1 cellular context compared by ENCODE assay signal in the genomic region with DNA sequence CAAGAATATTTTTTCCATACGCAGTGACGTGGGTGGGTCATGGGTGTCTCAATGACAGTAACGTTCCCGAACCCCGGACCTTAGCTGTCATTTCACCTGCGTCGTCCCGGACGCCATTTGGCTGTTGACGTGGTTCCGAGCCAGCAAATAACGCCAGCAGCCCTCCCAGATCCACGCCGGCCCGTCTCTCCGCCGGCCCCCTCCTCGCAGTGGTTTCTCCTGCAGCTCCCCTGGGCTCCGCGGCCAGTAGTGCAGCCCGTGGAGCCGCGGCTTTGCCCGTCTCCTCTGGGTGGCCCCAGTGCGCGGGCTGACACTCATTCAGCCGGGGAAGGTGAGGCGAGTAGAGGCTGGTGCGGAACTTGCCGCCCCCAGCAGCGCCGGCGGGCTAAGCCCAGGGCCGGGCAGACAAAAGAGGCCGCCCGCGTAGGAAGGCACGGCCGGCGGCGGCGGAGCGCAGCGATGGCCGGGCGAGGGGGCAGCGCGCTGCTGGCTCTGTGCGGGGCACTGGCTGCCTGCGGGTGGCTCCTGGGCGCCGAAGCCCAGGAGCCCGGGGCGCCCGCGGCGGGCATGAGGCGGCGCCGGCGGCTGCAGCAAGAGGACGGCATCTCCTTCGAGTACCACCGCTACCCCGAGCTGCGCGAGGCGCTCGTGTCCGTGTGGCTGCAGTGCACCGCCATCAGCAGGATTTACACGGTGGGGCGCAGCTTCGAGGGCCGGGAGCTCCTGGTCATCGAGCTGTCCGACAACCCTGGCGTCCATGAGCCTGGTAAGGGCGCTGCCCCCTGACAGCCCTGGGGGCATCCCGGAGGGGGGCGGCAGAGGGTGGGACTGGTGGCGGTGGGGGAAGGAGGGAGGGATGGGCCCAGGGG.
TF ChIP-seq lines count a peak whose summit lies in the region.

A gene (plus strand): TSS at position 246 of the 869 bp plus-strand sequence. CDS start 214 bp downstream, at position 460.

TF ChIP-seq in H1, 55 proteins besides CTCF, POLR2A, EP300 and RAD21 (continued from another document):
- TF ChIP-seq, protein P1, sequence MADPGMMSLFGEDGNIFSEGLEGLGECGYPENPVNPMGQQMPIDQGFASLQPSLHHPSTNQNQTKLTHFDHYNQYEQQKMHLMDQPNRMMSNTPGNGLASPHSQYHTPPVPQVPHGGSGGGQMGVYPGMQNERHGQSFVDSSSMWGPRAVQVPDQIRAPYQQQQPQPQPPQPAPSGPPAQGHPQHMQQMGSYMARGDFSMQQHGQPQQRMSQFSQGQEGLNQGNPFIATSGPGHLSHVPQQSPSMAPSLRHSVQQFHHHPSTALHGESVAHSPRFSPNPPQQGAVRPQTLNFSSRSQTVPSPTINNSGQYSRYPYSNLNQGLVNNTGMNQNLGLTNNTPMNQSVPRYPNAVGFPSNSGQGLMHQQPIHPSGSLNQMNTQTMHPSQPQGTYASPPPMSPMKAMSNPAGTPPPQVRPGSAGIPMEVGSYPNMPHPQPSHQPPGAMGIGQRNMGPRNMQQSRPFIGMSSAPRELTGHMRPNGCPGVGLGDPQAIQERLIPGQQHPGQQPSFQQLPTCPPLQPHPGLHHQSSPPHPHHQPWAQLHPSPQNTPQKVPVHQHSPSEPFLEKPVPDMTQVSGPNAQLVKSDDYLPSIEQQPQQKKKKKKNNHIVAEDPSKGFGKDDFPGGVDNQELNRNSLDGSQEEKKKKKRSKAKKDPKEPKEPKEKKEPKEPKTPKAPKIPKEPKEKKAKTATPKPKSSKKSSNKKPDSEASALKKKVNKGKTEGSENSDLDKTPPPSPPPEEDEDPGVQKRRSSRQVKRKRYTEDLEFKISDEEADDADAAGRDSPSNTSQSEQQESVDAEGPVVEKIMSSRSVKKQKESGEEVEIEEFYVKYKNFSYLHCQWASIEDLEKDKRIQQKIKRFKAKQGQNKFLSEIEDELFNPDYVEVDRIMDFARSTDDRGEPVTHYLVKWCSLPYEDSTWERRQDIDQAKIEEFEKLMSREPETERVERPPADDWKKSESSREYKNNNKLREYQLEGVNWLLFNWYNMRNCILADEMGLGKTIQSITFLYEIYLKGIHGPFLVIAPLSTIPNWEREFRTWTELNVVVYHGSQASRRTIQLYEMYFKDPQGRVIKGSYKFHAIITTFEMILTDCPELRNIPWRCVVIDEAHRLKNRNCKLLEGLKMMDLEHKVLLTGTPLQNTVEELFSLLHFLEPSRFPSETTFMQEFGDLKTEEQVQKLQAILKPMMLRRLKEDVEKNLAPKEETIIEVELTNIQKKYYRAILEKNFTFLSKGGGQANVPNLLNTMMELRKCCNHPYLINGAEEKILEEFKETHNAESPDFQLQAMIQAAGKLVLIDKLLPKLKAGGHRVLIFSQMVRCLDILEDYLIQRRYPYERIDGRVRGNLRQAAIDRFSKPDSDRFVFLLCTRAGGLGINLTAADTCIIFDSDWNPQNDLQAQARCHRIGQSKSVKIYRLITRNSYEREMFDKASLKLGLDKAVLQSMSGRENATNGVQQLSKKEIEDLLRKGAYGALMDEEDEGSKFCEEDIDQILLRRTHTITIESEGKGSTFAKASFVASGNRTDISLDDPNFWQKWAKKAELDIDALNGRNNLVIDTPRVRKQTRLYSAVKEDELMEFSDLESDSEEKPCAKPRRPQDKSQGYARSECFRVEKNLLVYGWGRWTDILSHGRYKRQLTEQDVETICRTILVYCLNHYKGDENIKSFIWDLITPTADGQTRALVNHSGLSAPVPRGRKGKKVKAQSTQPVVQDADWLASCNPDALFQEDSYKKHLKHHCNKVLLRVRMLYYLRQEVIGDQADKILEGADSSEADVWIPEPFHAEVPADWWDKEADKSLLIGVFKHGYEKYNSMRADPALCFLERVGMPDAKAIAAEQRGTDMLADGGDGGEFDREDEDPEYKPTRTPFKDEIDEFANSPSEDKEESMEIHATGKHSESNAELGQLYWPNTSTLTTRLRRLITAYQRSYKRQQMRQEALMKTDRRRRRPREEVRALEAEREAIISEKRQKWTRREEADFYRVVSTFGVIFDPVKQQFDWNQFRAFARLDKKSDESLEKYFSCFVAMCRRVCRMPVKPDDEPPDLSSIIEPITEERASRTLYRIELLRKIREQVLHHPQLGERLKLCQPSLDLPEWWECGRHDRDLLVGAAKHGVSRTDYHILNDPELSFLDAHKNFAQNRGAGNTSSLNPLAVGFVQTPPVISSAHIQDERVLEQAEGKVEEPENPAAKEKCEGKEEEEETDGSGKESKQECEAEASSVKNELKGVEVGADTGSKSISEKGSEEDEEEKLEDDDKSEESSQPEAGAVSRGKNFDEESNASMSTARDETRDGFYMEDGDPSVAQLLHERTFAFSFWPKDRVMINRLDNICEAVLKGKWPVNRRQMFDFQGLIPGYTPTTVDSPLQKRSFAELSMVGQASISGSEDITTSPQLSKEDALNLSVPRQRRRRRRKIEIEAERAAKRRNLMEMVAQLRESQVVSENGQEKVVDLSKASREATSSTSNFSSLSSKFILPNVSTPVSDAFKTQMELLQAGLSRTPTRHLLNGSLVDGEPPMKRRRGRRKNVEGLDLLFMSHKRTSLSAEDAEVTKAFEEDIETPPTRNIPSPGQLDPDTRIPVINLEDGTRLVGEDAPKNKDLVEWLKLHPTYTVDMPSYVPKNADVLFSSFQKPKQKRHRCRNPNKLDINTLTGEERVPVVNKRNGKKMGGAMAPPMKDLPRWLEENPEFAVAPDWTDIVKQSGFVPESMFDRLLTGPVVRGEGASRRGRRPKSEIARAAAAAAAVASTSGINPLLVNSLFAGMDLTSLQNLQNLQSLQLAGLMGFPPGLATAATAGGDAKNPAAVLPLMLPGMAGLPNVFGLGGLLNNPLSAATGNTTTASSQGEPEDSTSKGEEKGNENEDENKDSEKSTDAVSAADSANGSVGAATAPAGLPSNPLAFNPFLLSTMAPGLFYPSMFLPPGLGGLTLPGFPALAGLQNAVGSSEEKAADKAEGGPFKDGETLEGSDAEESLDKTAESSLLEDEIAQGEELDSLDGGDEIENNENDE (IDR thresholded peaks at IDR 0.05; ENCODE audit: insufficient replicate concordance, low read length), result no peak
- TF ChIP-seq KDM4A (IDR thresholded peaks at IDR 0.05; ENCODE audit: low read depth, low read length, severe bottlenecking) (peak; percentile 94), RBBP5 (IDR thresholded peaks at IDR 0.05; ENCODE audit: borderline replicate concordance, low read depth, low read length) (peak; percentile 68; the same call in 1 of the 2 replicates), EZH2 (IDR thresholded peaks at IDR 0.05; ENCODE audit: low read depth, low read length, severe bottlenecking) (peak; percentile 55), TEAD4 (IDR thresholded peaks at IDR 0.05; ENCODE audit: low read depth, low read length) (no peak), CHD1 (IDR thresholded peaks at IDR 0.05; ENCODE audit: low read depth, low read length) (0 out of 2 replicates have a peak, but pooled peaks have one; percentile 48), PHF8 (conservative IDR thresholded peaks at IDR 0.05; ENCODE audit: low read depth, low read length) (no peak), SP4 (IDR thresholded peaks at IDR 0.05; ENCODE audit: low read length) (no peak), CTBP2 (IDR thresholded peaks at IDR 0.05; ENCODE audit: borderline replicate concordance, insufficient read depth, insufficient read length, low read length) (no peak), NANOG (IDR thresholded peaks at IDR 0.05; ENCODE audit: insufficient read depth, low read depth, low read length, poor library complexity, severe bottlenecking) (no peak), RXRA (IDR thresholded peaks at IDR 0.05; ENCODE audit: insufficient read depth, low read depth, low read length) (no peak), TCF12 (IDR thresholded peaks at IDR 0.05; ENCODE audit: low read depth, low read length) (no peak), KDM5A (IDR thresholded peaks at IDR 0.05; ENCODE audit: low read length) (no peak), RFX5 (IDR thresholded peaks at IDR 0.05; ENCODE audit: borderline replicate concordance, low read depth, low read length) (no peak), POLR2AphosphoS5 (IDR thresholded peaks at IDR 0.05; ENCODE audit: low read depth, low read length) (0 out of 2 replicates have a peak, but pooled peaks have one; percentile 58), SP1 (IDR thresholded peaks at IDR 0.05; ENCODE audit: low read depth, low read length) (no peak), CBX8 (IDR thresholded peaks at IDR 0.05; ENCODE audit: borderline replicate concordance, low read depth, low read length) (no peak), CHD2 (IDR thresholded peaks at IDR 0.05; ENCODE audit: low read length) (no peak), SIX5 (IDR thresholded peaks at IDR 0.05; ENCODE audit: low read depth, low read length) (no peak), BCL11A (IDR thresholded peaks at IDR 0.05; ENCODE audit: low read depth in 2 of 2, low read length in 2 of 2) (no peak), JUND (IDR thresholded peaks at IDR 0.05; ENCODE audit: low read length) (0 out of 2 replicates have a peak, but pooled peaks have one; percentile 75), CREB1 (IDR thresholded peaks at IDR 0.05) (0 out of 2 replicates have a peak, but pooled peaks have one; percentile 58), FOSL1 (IDR thresholded peaks at IDR 0.05; ENCODE audit: insufficient read depth, low read depth, low read length) (no peak), SUZ12 (IDR thresholded peaks at IDR 0.05; ENCODE audit: low read length) (no peak), EGR1 (IDR thresholded peaks at IDR 0.05; ENCODE audit: borderline replicate concordance, low read depth, low read length) (no peak), SAP30 (IDR thresholded peaks at IDR 0.05; ENCODE audit: insufficient read depth, insufficient replicate concordance, low read length) (no peak), TAF1 (IDR thresholded peaks at IDR 0.05; ENCODE audit: low read depth, low read length) (peak; percentile 87), BRCA1 (IDR thresholded peaks at IDR 0.05; ENCODE audit: low read depth, low read length) (no peak), HDAC6 (IDR thresholded peaks at IDR 0.05; ENCODE audit: low read depth, low read length) (no peak), GABPA (IDR thresholded peaks at IDR 0.05; ENCODE audit: borderline replicate concordance, insufficient read depth, low read length) (no peak), SRF (IDR thresholded peaks at IDR 0.05; ENCODE audit: low read depth, low read length) (no peak), SP2 (IDR thresholded peaks at IDR 0.05; ENCODE audit: low read length) (no peak), POU5F1 (IDR thresholded peaks at IDR 0.05; ENCODE audit: low read depth, low read length) (no peak), KDM1A (IDR thresholded peaks at IDR 0.05; ENCODE audit: borderline replicate concordance, low read length) (no peak), JUN (IDR thresholded peaks at IDR 0.05; ENCODE audit: low read depth, low read length) (no peak), CEBPB (IDR thresholded peaks at IDR 0.05; ENCODE audit: low read depth, low read length) (no peak), NRF1 (IDR thresholded peaks at IDR 0.05; ENCODE audit: low read depth, low read length) (no peak), TBP (IDR thresholded peaks at IDR 0.05; ENCODE audit: low read depth, low read length) (peak; percentile 83), HDAC2 (IDR thresholded peaks at IDR 0.05; ENCODE audit: borderline replicate concordance in 1 of 2, low read depth in 2 of 2, low read length in 2 of 2) (peak; percentile 36 to 56; a peak in 1 of 4 replicates), CBX5 (IDR thresholded peaks at IDR 0.05; ENCODE audit: low read depth, low read length) (no peak), TAF7 (optimal IDR thresholded peaks at IDR 0.05; ENCODE audit: borderline replicate concordance, low read depth, low read length) (peak; percentile 72), SIN3A (conservative IDR thresholded peaks at IDR 0.05 in 1 of 2, IDR thresholded peaks at IDR 0.05 in 1 of 2; ENCODE audit: low read depth in 1 of 2, low read length in 2 of 2) (0 out of 4 replicates have a peak, but pooled peaks of 1 of the 2 experiments have one; percentile 61), SIRT6 (IDR thresholded peaks at IDR 0.05; ENCODE audit: low read length) (no peak), ZNF274 (IDR thresholded peaks at IDR 0.05; ENCODE audit: borderline replicate concordance, extremely low read depth, low read length) (no peak), GTF2F1 (IDR thresholded peaks at IDR 0.05; ENCODE audit: borderline replicate concordance, low read depth, low read length) (no peak), MAFK (IDR thresholded peaks at IDR 0.05; ENCODE audit: low read depth, low read length) (no peak)
- TF ChIP-seq, protein P2, sequence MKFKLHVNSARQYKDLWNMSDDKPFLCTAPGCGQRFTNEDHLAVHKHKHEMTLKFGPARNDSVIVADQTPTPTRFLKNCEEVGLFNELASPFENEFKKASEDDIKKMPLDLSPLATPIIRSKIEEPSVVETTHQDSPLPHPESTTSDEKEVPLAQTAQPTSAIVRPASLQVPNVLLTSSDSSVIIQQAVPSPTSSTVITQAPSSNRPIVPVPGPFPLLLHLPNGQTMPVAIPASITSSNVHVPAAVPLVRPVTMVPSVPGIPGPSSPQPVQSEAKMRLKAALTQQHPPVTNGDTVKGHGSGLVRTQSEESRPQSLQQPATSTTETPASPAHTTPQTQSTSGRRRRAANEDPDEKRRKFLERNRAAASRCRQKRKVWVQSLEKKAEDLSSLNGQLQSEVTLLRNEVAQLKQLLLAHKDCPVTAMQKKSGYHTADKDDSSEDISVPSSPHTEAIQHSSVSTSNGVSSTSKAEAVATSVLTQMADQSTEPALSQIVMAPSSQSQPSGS (IDR thresholded peaks at IDR 0.05; ENCODE audit: low read length), result no peak
- TF ChIP-seq, protein P3, sequence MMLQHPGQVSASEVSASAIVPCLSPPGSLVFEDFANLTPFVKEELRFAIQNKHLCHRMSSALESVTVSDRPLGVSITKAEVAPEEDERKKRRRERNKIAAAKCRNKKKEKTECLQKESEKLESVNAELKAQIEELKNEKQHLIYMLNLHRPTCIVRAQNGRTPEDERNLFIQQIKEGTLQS (IDR thresholded peaks at IDR 0.05; ENCODE audit: insufficient read depth, low read depth, low read length), result 0 out of 2 replicates have a peak, but pooled peaks have one; percentile 12
- TF ChIP-seq, protein P4, sequence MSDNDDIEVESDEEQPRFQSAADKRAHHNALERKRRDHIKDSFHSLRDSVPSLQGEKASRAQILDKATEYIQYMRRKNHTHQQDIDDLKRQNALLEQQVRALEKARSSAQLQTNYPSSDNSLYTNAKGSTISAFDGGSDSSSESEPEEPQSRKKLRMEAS (IDR thresholded peaks at IDR 0.05), result peak; percentile 93
- TF ChIP-seq, protein P5, sequence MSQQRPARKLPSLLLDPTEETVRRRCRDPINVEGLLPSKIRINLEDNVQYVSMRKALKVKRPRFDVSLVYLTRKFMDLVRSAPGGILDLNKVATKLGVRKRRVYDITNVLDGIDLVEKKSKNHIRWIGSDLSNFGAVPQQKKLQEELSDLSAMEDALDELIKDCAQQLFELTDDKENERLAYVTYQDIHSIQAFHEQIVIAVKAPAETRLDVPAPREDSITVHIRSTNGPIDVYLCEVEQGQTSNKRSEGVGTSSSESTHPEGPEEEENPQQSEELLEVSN (IDR thresholded peaks at IDR 0.05), result peak; percentile 89
